Comparison of ENCODE assay signal across 9 cellular contexts in the genomic region with DNA sequence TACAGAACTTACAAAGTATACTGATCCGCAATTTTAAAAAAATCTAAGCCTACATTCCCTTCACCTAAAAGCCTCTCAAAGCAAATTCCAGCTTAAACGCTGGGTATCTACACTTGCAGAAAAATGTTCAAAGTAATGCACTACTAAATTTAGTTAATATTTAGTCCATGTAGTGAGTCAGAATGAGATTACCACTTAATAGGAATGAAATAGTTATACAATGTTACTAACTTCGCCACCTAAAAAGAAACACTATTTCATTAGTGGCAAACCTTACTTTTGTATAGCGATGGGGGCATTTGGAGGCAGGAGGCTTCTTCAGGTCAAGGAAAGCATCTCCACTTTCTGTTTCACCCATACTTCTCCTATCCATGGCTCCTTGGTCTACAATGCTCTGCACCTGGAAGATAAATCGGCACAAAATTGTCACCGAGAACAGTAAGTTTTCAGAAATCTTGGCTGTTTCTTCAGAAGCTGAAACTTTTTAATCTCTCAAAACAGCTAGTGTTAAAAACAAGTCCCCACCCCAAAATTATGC. TPM values are rescaled to one million over a fixed set of nuclear protein-coding genes. Genes with fewer than 3 reads are reported as not detected.
A peak's percentile ranks its signal among the peaks of the same experiment; 100 is the strongest.
DNase-seq lines count a peak whose midpoint lies in the region; TF ChIP-seq lines count a peak whose summit lies in the region.
"Had no signal": no experiment of that assay in that cellular context is flagged by ENCODE, and none has a peak within 500 bp of the region (broad histone marks: within the 10 kb centered on the region; RNA-seq: fewer than 3 reads in every experiment).

No MANE protein-coding gene starts in this region.

- TF ChIP-seq POLR2A in erythroblast (IDR thresholded peaks at IDR 0.05; ENCODE audit: low read length): no peak

- BruUV-seq in PC-9 (replicated peaks; lab: Mats Ljungman, UMichigan): no TSS peak

- CTCF ChIA-PET in PC-9 (lab: Charles Lee): no interaction called here

- H3K9me2 ChIP-seq in PC-9 (ENCODE audit: insufficient read depth): no peaks in the 10 kb centered on the region

- H3K27ac ChIP-seq in PC-9: no peak overlapping the region
- H3K27ac ChIP-seq in rectal smooth muscle tissue (ENCODE audit: low read depth, low read length): peak overlapping the region; percentile 96
- no peak overlapping the region for H3K27ac ChIP-seq in substantia nigra (ENCODE audit: low read depth, low read length, poor library complexity, severe bottlenecking)

- peak overlapping the region; percentile 80 for H2AFZ ChIP-seq in PC-9

- H3K9ac ChIP-seq in rectal smooth muscle tissue (ENCODE audit: low read length): no peak overlapping the region

- TF ChIP-seq CTCF in GM12864 (IDR thresholded peaks at IDR 0.05; ENCODE audit: low read depth, low read length, missing control alignments): no peak
- no peak for TF ChIP-seq CTCF in PC-9 (conservative IDR thresholded peaks at IDR 0.05)

- peak overlapping the region; percentile 86 for H3K4me2 ChIP-seq in PC-9

- H4K20me1 ChIP-seq in PC-9 (ENCODE audit: insufficient read depth): no peaks in the 10 kb centered on the region; the same call in 1 of the 2 replicates

- H3K4me1 ChIP-seq in PC-9 (replicated peaks; ENCODE audit: insufficient read depth) (peaks cover 20% of the 10 kb centered on the region), rectal smooth muscle tissue (ENCODE audit: control insufficient read depth, insufficient read depth, low read length) (peaks cover 6% of the 10 kb centered on the region)

- no peaks in the 10 kb centered on the region for H3K9me3 ChIP-seq in PC-9 (ENCODE audit: insufficient read depth, low read depth)

- 0 out of 2 replicates have a peak, but pooled peaks cover 11% of the 10 kb centered on the region for H3K36me3 ChIP-seq in PC-9 (ENCODE audit: low read depth)
- peaks cover 11% of the 10 kb centered on the region for H3K36me3 ChIP-seq in rectal smooth muscle tissue (ENCODE audit: control insufficient read depth, insufficient read depth, low read length)

- H3K27me3 ChIP-seq in PC-9 (ENCODE audit: insufficient read depth, low read depth) (no peaks in the 10 kb centered on the region), rectal smooth muscle tissue (ENCODE audit: control insufficient read depth, insufficient read depth, low read length) (no peaks in the 10 kb centered on the region)

- H3K4me3 ChIP-seq in GM12864 (ENCODE audit: low read depth, low read length) (peak overlapping the region; percentile 55), PC-9 (peak overlapping the region; percentile 99), rectal smooth muscle tissue (ENCODE audit: low read length) (peak overlapping the region; percentile 93)

- intact Hi-C loops in PC-9 (cut with micrococcal nuclease; ENCODE audit: unreplicated experiment): loop anchor here (10.0 kb wide), 1 partner anchor 146 kb away; no protein-coding TSS in a partner anchor

- H3K79me2 ChIP-seq in PC-9 (ENCODE audit: low read depth): peaks cover 51% of the 10 kb centered on the region

- POLR2A ChIA-PET in PC-9 (lab: Charles Lee; ENCODE audit: unreplicated experiment): interaction anchor here (0.6 kb wide), 1 partner anchor 29 kb away, joined by 3 read pairs; no protein-coding TSS in a partner anchor

- DNase-seq in GM12864 (ENCODE audit: low read depth) (no peak), PC-9 (no peak), erythroblast (lab: John Stamatoyannopoulos, UW) (peak; percentile 29 to 50), substantia nigra (lab: John Stamatoyannopoulos, UW) (no peak), UCSD-AML1 (lab: John Stamatoyannopoulos, UW; ENCODE audit: unreplicated experiment) (no peak), DMS79 treated with DMSO at 0.1 percent for 48 hours (lab: John Stamatoyannopoulos, UW) (no peak)
- DNase-seq in effector CD8-positive, alpha-beta T cell (lab: John Stamatoyannopoulos, UW): no peak
- DNase-seq: activated gamma-delta T cell had no signal

- H3F3A ChIP-seq in PC-9 (ENCODE audit: insufficient read depth, low read depth): peaks cover 29% of the 10 kb centered on the region

RNA-seq across cellular contexts. Expression of a gene that starts 1.2 kb away (rescaled TPM):
- 15.3 and 21.8 TPM in 2 replicates for total RNA-seq in PC-9 (2021)

RNA-seq across cellular contexts. Expression of a gene that starts 7.9 kb away (rescaled TPM):
- 57.9 and 58.7 TPM in 2 replicates for total RNA-seq in PC-9 (2021)

Comparison
In these comparisons a context has a peak if more than half of its experiments do, and no peak if none do; other contexts are left out.
1. DNase-seq: peak in erythroblast (2 of 2); none in GM12864 (single experiment), PC-9 (0 of 2), substantia nigra (0 of 49), effector CD8-positive, alpha-beta T cell (single experiment), UCSD-AML1 (single experiment) and DMS79 treated with DMSO at 0.1 percent for 48 hours (single experiment).
2. Peak in every context shown above with its lines, with median percentiles within 50 percentile points of each other: H3K4me3 ChIP-seq.